9 cellular contexts compared by ENCODE assay signal in the genomic region with DNA sequence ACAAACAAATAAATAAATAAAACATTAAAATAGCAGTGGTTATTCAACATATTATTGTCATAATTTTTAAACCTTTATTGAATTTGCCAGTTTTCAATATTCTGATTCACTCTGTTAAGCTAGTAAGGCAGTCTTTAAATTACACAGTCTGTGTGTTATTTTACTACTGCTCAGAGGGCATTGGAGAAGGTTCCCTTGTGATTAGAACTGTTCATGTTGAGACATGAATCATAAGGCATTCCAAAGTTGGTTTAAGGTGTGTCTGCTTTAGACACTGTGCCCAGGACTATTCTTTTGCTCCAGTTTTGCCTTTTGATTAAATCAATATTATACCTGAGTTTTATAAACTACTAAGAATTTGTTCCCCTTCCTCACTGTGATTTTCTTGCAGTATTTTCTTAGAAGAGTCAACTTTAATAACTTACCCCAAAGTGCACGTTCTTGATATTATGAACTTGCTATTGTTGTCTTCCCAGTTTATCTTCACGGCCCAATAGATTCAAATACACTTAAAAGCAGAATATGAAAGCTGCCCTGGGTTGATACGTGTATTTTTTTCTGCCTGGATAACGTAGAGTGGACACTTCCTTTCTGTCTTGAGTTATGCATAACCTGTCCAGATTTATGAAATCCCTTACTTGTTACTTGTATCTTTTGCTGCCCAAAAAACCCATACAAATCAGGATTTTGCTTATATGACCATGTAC.
DNase-seq lines count a peak whose midpoint lies in the region; ATAC-seq and TF ChIP-seq lines count a peak whose summit lies in the region.
"Had no signal": no experiment of that assay in that cellular context is flagged by ENCODE, and none has a peak within 500 bp of the region (broad histone marks: within the 10 kb centered on the region; RNA-seq: fewer than 3 reads in every experiment).

No MANE protein-coding gene starts in this region.

- H3K4me1 ChIP-seq in hepatocyte (ENCODE audit: insufficient read depth) (no peaks in the 10 kb centered on the region), adrenal gland (replicated peaks in 1 of 2) (no peaks in the 10 kb centered on the region)

- ATAC-seq in T-helper 17 cell = no peak

- H3K27me3 Mint-ChIP-seq in activated naive CD4-positive, alpha-beta T cell treated with anti-CD3 and anti-CD28 coated beads, Interleukin-2, amount 50 U/mL, for 24 hours = no peaks in the 10 kb centered on the region
- no peaks in the 10 kb centered on the region for H3K27me3 Mint-ChIP-seq in T-helper 17 cell
- H3K27me3 Mint-ChIP-seq in type B pancreatic cell = no peaks in the 10 kb centered on the region

- H3K27ac Mint-ChIP-seq in activated naive CD4-positive, alpha-beta T cell treated with anti-CD3 and anti-CD28 coated beads, Interleukin-2, amount 50 U/mL, for 24 hours = peak overlapping the region; percentile 99
- peak overlapping the region; percentile 97 for H3K27ac Mint-ChIP-seq in T-helper 17 cell
- peak overlapping the region; percentile 4 for H3K27ac Mint-ChIP-seq in type B pancreatic cell

- peaks cover 3% of the 10 kb centered on the region for H3K36me3 Mint-ChIP-seq in activated naive CD4-positive, alpha-beta T cell treated with anti-CD3 and anti-CD28 coated beads, Interleukin-2, amount 50 U/mL, for 24 hours
- H3K36me3 Mint-ChIP-seq in T-helper 17 cell (ENCODE audit: low read depth) (peaks cover 2% of the 10 kb centered on the region), type B pancreatic cell (no peaks in the 10 kb centered on the region)

- TF ChIP-seq POLR2A in adrenal gland (IDR thresholded peaks at IDR 0.05) = no peak

- H3K4me3 ChIP-seq in hepatocyte (no peak overlapping the region), adrenal gland (peak overlapping the region in 1 of 4 donors; percentile 25)

- intact Hi-C loops in adrenal gland (cut with DNase I) = no loop called here

- peak overlapping the region; percentile 61 for H3K4me2 ChIP-seq in hepatocyte

- H3K4me1 Mint-ChIP-seq in activated naive CD4-positive, alpha-beta T cell treated with anti-CD3 and anti-CD28 coated beads, Interleukin-2, amount 50 U/mL, for 24 hours = peaks cover 72% of the 10 kb centered on the region
- H3K4me1 Mint-ChIP-seq in T-helper 17 cell (peaks cover 50% of the 10 kb centered on the region), type B pancreatic cell (ENCODE audit: unreplicated experiment) (no peaks in the 10 kb centered on the region)

- H3K36me3 ChIP-seq in hepatocyte (replicated peaks; ENCODE audit: insufficient read depth, low read depth) (no peaks in the 10 kb centered on the region), adrenal gland (replicated peaks in 1 of 2) (no peaks in the 10 kb centered on the region)

- H3K27me3 ChIP-seq in hepatocyte (no peaks in the 10 kb centered on the region), adrenal gland (no peaks in the 10 kb centered on the region)

- no peak overlapping the region for H2AFZ ChIP-seq in hepatocyte

- no peaks in the 10 kb centered on the region for H3K9me3 ChIP-seq in T-helper 17 cell (ENCODE audit: control insufficient read depth, low read length, poor library complexity, severe bottlenecking)
- no peaks in the 10 kb centered on the region for H3K9me3 ChIP-seq in hepatocyte (ENCODE audit: low read depth)
- H3K9me3 ChIP-seq in adrenal gland (replicated peaks in 1 of 3) = no peaks in the 10 kb centered on the region

- no peaks in the 10 kb centered on the region for H4K20me1 ChIP-seq in hepatocyte (ENCODE audit: insufficient read depth, poor library complexity, severe bottlenecking)

- no peaks in the 10 kb centered on the region for H3K79me2 ChIP-seq in hepatocyte

- H3K4me3 Mint-ChIP-seq in activated naive CD4-positive, alpha-beta T cell treated with anti-CD3 and anti-CD28 coated beads, Interleukin-2, amount 50 U/mL, for 24 hours = peak overlapping the region; percentile 97
- peak overlapping the region; percentile 93 for H3K4me3 Mint-ChIP-seq in T-helper 17 cell
- H3K4me3 Mint-ChIP-seq in type B pancreatic cell = no peak overlapping the region

- no peak for DNase-seq in activated naive CD4-positive, alpha-beta T cell treated with Interleukin-2 at 50 U/mL for 16 hours
- DNase-seq in T-helper 17 cell (no peak), hepatocyte (ENCODE audit: low spot score) (no peak), type B pancreatic cell (ENCODE audit: extremely low spot score, unreplicated experiment) (no peak), caudate nucleus (lab: John Stamatoyannopoulos, UW) (no peak), adrenal gland (no peak), NCI-H1930 (lab: John Stamatoyannopoulos, UW) (no peak)
- DNase-seq: NCI-H774 had no signal

- H3K27ac ChIP-seq in hepatocyte (peak overlapping the region; percentile 20), caudate nucleus (ENCODE audit: low read depth, low read length) (no peak overlapping the region), adrenal gland (no peak overlapping the region)

- H3K9me3 Mint-ChIP-seq in activated naive CD4-positive, alpha-beta T cell treated with anti-CD3 and anti-CD28 coated beads, Interleukin-2, amount 50 U/mL, for 24 hours = no peaks in the 10 kb centered on the region
- no peaks in the 10 kb centered on the region for H3K9me3 Mint-ChIP-seq in type B pancreatic cell

- no peak for TF ChIP-seq CTCF in hepatocyte (IDR thresholded peaks at IDR 0.05; ENCODE audit: poor library complexity)
- TF ChIP-seq CTCF in type B pancreatic cell (conservative IDR thresholded peaks at IDR 0.05) = no peak
- no peak for TF ChIP-seq CTCF in adrenal gland (IDR thresholded peaks at IDR 0.05)

- 83% methylated on average over 4 of the region's 4 CpGs for WGBS in hepatocyte (ENCODE audit: low lambda C conversion rate, missing lambda C conversion rate)
- WGBS in adrenal gland, 4 donors = 39 to 55% (median 48%) methylated on average over 4 of the region's 4 CpGs

- H3K9me2 ChIP-seq in hepatocyte (replicated peaks; ENCODE audit: insufficient read depth) = no peaks in the 10 kb centered on the region

Comparison
In these comparisons a context has a peak if more than half of its experiments do, and no peak if none do; other contexts are left out.
1. H3K27ac Mint-ChIP-seq: peak in every context shown above with its lines; median percentile 99 in activated naive CD4-positive, alpha-beta T cell treated with anti-CD3 and anti-CD28 coated beads, Interleukin-2, amount 50 U/mL, for 24 hours; 97 in T-helper 17 cell; 4 in type B pancreatic cell.